ENCODE assay signal across 8 cellular contexts in genomic region chr9:34675048-34675714, GRCh38. TPM values are rescaled to one million over a fixed set of nuclear protein-coding genes. Genes with fewer than 3 reads are reported as not detected.
DNase-seq lines count a peak whose midpoint lies in the region; ATAC-seq and TF ChIP-seq lines count a peak whose summit lies in the region.

No MANE protein-coding gene starts in this region.

- ATAC-seq in heart left ventricle (peak; percentile 29 to 76 (median 64)), GM21447 (IDR thresholded peaks at IDR 0.05; ENCODE audit: unreplicated experiment) (no peak)

- 34 to 58% (median 44%) methylated on average over 9 to 10 of the region's 10 CpGs for WGBS in heart left ventricle, 4 donors
- 31% methylated on average over 10 of the region's 10 CpGs for WGBS in smooth muscle cell (ENCODE audit: low lambda C conversion rate)

- H3K27ac Mint-ChIP-seq in activated naive CD4-positive, alpha-beta T cell treated with anti-CD3 and anti-CD28 coated beads for 36 hours, result no peak overlapping the region

- peak in 11 of 12 donors; percentile 14 to 63 (median 42) for TF ChIP-seq CTCF in heart left ventricle (IDR thresholded peaks at IDR 0.05)
- peak; percentile 54 for TF ChIP-seq CTCF in smooth muscle cell (IDR thresholded peaks at IDR 0.05; ENCODE audit: borderline replicate concordance, insufficient read depth, poor library complexity, severe bottlenecking)

- H3K9me3 ChIP-seq in heart left ventricle (peaks cover 0 to 2% (median 0%) of the 10 kb centered on the region in 12 donors), smooth muscle cell (replicated peaks; ENCODE audit: low read depth) (no peaks in the 10 kb centered on the region)

- H2AFZ ChIP-seq in smooth muscle cell (ENCODE audit: low read depth), result no peak overlapping the region

- intact Hi-C loops in activated naive CD4-positive, alpha-beta T cell treated with anti-CD3 and anti-CD28 coated beads for 36 hours (cut with micrococcal nuclease), result loop anchor here (1.0 kb wide), 1 partner anchor 27 kb away; no protein-coding TSS in a partner anchor
- intact Hi-C loops in heart left ventricle (cut with DNase I), result no loop called here

- H3K27me3 ChIP-seq in heart left ventricle, result no peaks in the 10 kb centered on the region
- no peaks in the 10 kb centered on the region for H3K27me3 ChIP-seq in smooth muscle cell (ENCODE audit: low read depth)

- H3K4me3 Mint-ChIP-seq in activated naive CD4-positive, alpha-beta T cell treated with anti-CD3 and anti-CD28 coated beads for 36 hours, result no peak overlapping the region

- no peaks in the 10 kb centered on the region for H3K79me2 ChIP-seq in smooth muscle cell (ENCODE audit: low read depth)

- peak; percentile 80 for DNase-seq in Daoy (ENCODE audit: low read depth)
- peak; percentile 88 for DNase-seq in KBM-7
- DNase-seq in RPMI8226, result peak; percentile 83
- DNase-seq in activated naive CD4-positive, alpha-beta T cell treated with anti-CD3 and anti-CD28 coated beads for 36 hours, result peak; percentile 81
- DNase-seq in heart left ventricle, result peak in 4 of 5 donors; percentile 53 to 79 (median 56)
- DNase-seq in smooth muscle cell (lab: John Stamatoyannopoulos, UW; ENCODE audit: unreplicated experiment), result no peak
- DNase-seq in putamen (ENCODE audit: low spot score), result no peak

- H3F3A ChIP-seq in smooth muscle cell (ENCODE audit: low read depth), result no peaks in the 10 kb centered on the region

- H4K20me1 ChIP-seq in smooth muscle cell (ENCODE audit: low read depth), result no peaks in the 10 kb centered on the region

- H3K4me1 ChIP-seq in heart left ventricle (no peaks in the 10 kb centered on the region), smooth muscle cell (ENCODE audit: low read depth) (no peaks in the 10 kb centered on the region)

- no peak overlapping the region for H3K4me3 ChIP-seq in heart left ventricle
- no peak overlapping the region for H3K4me3 ChIP-seq in smooth muscle cell

- no peaks in the 10 kb centered on the region for H3K36me3 Mint-ChIP-seq in activated naive CD4-positive, alpha-beta T cell treated with anti-CD3 and anti-CD28 coated beads for 36 hours (ENCODE audit: low read depth)

- H3K27me3 Mint-ChIP-seq in activated naive CD4-positive, alpha-beta T cell treated with anti-CD3 and anti-CD28 coated beads for 36 hours (ENCODE audit: low read depth), result no peaks in the 10 kb centered on the region

- peaks cover 4% of the 10 kb centered on the region for H3K9me3 Mint-ChIP-seq in activated naive CD4-positive, alpha-beta T cell treated with anti-CD3 and anti-CD28 coated beads for 36 hours

- no peak overlapping the region for H3K27ac ChIP-seq in heart left ventricle
- H3K27ac ChIP-seq in smooth muscle cell (ENCODE audit: low read depth), result no peak overlapping the region

- no peak overlapping the region for H3K4me2 ChIP-seq in smooth muscle cell

- CTCF ChIA-PET in activated naive CD4-positive, alpha-beta T cell treated with anti-CD3 and anti-CD28 coated beads for 36 hours (lab: Charles Lee), result interaction anchor here (0.9 to 5.7 kb wide), 7 partner anchors 8 to 34 kb away, joined by 3 to 65 read pairs (median 3); partner anchors contain the start of gene CCL21

- H3K36me3 ChIP-seq in heart left ventricle (no peaks in the 10 kb centered on the region), smooth muscle cell (ENCODE audit: low read depth) (no peaks in the 10 kb centered on the region)

- no peak for TF ChIP-seq POLR2A in heart left ventricle (IDR thresholded peaks at IDR 0.05)

- no peaks in the 10 kb centered on the region for H3K4me1 Mint-ChIP-seq in activated naive CD4-positive, alpha-beta T cell treated with anti-CD3 and anti-CD28 coated beads for 36 hours (ENCODE audit: low read depth)

- in situ Hi-C loops in KBM-7 (cut with MboI; ENCODE audit: low pct_unique_long_range_greater_than_20kb, low sequenced_read_pairs), result no loop called here

- H3K9ac ChIP-seq in smooth muscle cell (ENCODE audit: low read depth), result no peak overlapping the region

RNA-seq across cellular contexts. Expression of gene CCL27, which starts 12.7 kb away (rescaled TPM):
- not detected in 2 replicates for total RNA-seq in Daoy (2014; rRNA removed; shearing (Covaris generic))
- under 1 TPM in 1 of 2 experiments, not detected in 1; 0.69 TPM for total RNA-seq in activated naive CD4-positive, alpha-beta T cell treated with anti-CD3 and anti-CD28 coated beads for 36 hours
- under 1 TPM in 2 of 9 donors, not detected in 7; 0.35 to 0.40 TPM for total RNA-seq in heart left ventricle
- polyA plus RNA-seq in heart left ventricle, result under 1 TPM in 1 of 2 donors, not detected in 1; 0.57 TPM
- 3.6 TPM in 1 of 2 replicates, not detected in the other for total RNA-seq in smooth muscle cell
- 1.0 TPM in 2 replicates for polyA plus RNA-seq in smooth muscle cell

RNA-seq across cellular contexts. Expression of gene CCL19, which starts 15.9 kb away (rescaled TPM):
- not detected in 2 replicates for total RNA-seq in Daoy (2014; rRNA removed; shearing (Covaris generic))
- total RNA-seq in activated naive CD4-positive, alpha-beta T cell treated with anti-CD3 and anti-CD28 coated beads for 36 hours, result not detected
- 10 to 100 TPM in 1 of 9 donors, 1 to 10 TPM in 2, under 1 TPM in 1, not detected in 5; 0.56 to 25.7 (median 2.5) TPM for total RNA-seq in heart left ventricle
- polyA plus RNA-seq in heart left ventricle, result under 1 TPM; 0.46 to 0.60 TPM
- total RNA-seq in smooth muscle cell, result not detected in 2 replicates
- not detected in 2 replicates for polyA plus RNA-seq in smooth muscle cell

RNA-seq across cellular contexts. Expression of gene IL11RA, which starts 23.2 kb away (rescaled TPM):
- 6.1 and 9.0 TPM in 2 replicates for total RNA-seq in Daoy (2014; rRNA removed; shearing (Covaris generic))
- 10 to 100 TPM; 12.1 to 13.0 TPM for total RNA-seq in activated naive CD4-positive, alpha-beta T cell treated with anti-CD3 and anti-CD28 coated beads for 36 hours
- total RNA-seq in heart left ventricle (100 to 1,000 TPM in 1 of 9 donors, 10 to 100 TPM in 8; 32.4 to 113 (median 50.1) TPM), smooth muscle cell (44.5 and 72.1 TPM in 2 replicates)
- polyA plus RNA-seq in heart left ventricle (10 to 100 TPM; 20.8 to 23.3 TPM), smooth muscle cell (69.8 and 99.8 TPM in 2 replicates)

RNA-seq across cellular contexts. Expression of gene GALT, which starts 28.7 kb away (rescaled TPM):
- total RNA-seq in Daoy (2014; rRNA removed; shearing (Covaris generic)), result 8.2 and 20.2 TPM in 2 replicates
- 10 to 100 TPM; 42.0 to 44.6 TPM for total RNA-seq in activated naive CD4-positive, alpha-beta T cell treated with anti-CD3 and anti-CD28 coated beads for 36 hours
- total RNA-seq in heart left ventricle (10 to 100 TPM; 33.2 to 67.9 (median 41.2) TPM), smooth muscle cell (25.9 and 32.9 TPM in 2 replicates)
- polyA plus RNA-seq in heart left ventricle (10 to 100 TPM; 16.8 to 44.5 TPM), smooth muscle cell (46.4 and 52.2 TPM in 2 replicates)

RNA-seq across cellular contexts. Expression of gene CCL21, which starts 34.8 kb away (rescaled TPM):
- total RNA-seq in Daoy (2014; rRNA removed; shearing (Covaris generic)), result not detected in 2 replicates
- total RNA-seq in activated naive CD4-positive, alpha-beta T cell treated with anti-CD3 and anti-CD28 coated beads for 36 hours, result not detected
- 100 to 1,000 TPM in 1 of 9 donors, 10 to 100 TPM in 5, 1 to 10 TPM in 3; 1.3 to 156 (median 16.6) TPM for total RNA-seq in heart left ventricle
- 10 to 100 TPM; 13.9 to 20.4 TPM for polyA plus RNA-seq in heart left ventricle
- not detected in 2 replicates for total RNA-seq in smooth muscle cell
- polyA plus RNA-seq in smooth muscle cell, result not detected in 2 replicates

Comparison
In these comparisons a context has a peak if more than half of its experiments do, and no peak if none do; other contexts are left out.
1. DNase-seq: peak in Daoy (single experiment), KBM-7 (single experiment), RPMI8226 (single experiment), activated naive CD4-positive, alpha-beta T cell treated with anti-CD3 and anti-CD28 coated beads for 36 hours (single experiment) and heart left ventricle (4 of 5); none in smooth muscle cell (single experiment) and putamen (single experiment).